19 cellular contexts compared by ENCODE assay signal in the genomic region with DNA sequence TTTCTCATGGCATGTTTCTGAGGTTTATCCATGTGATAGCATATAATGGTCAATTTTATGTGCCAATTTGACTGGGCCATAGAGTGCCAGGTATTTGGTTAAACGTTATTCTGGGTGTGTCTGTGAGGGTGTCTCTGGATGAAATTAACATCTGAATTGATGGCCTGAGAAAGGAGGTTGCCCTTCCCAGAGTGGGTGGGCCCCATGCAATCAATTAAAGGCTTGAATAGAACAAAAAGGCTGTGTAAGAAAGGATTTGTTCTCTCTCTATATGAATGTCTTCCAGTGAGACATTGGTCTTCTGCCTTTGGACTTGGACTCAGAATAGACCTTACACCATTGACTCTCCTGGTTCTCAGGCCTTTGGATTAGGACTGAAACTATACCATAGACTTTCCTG. TPM values are rescaled to one million over a fixed set of nuclear protein-coding genes. Genes with fewer than 3 reads are reported as not detected.
DNase-seq lines count a peak whose midpoint lies in the region; ATAC-seq and TF ChIP-seq lines count a peak whose summit lies in the region.
"Had no signal": no experiment of that assay in that cellular context is flagged by ENCODE, and none has a peak within 500 bp of the region (broad histone marks: within the 10 kb centered on the region; RNA-seq: fewer than 3 reads in every experiment).

No MANE protein-coding gene starts in this region.

- no peak overlapping the region for H3K4me3 ChIP-seq in GM23338
- H3K4me3 ChIP-seq in tibial artery, result no peak overlapping the region
- H3K4me3 ChIP-seq: BLaER1 had no signal

- H3K9me3 Mint-ChIP-seq in GM23338 (no peaks in the 10 kb centered on the region), WTC11 (no peaks in the 10 kb centered on the region), neural crest cell (no peaks in the 10 kb centered on the region)
- H3K9me3 Mint-ChIP-seq: CD8-positive, alpha-beta T cell had no signal

- no peaks in the 10 kb centered on the region for H3F3A ChIP-seq in GM23338 (replicated peaks; ENCODE audit: low read depth)

- H4K20me1 ChIP-seq in GM23338 (replicated peaks; ENCODE audit: insufficient read depth), result no peaks in the 10 kb centered on the region
- H4K20me1 ChIP-seq: BLaER1 had no signal

- H3K4me3 Mint-ChIP-seq in GM23338, result no peak overlapping the region
- no peak overlapping the region for H3K4me3 Mint-ChIP-seq in WTC11
- no peak overlapping the region for H3K4me3 Mint-ChIP-seq in neural crest cell
- H3K4me3 Mint-ChIP-seq: B cell; CD4-positive, CD25-positive, alpha-beta regulatory T cell; CD8-positive, alpha-beta T cell had no signal

- H3K27me3 ChIP-seq in GM23338 (ENCODE audit: insufficient read depth), result no peaks in the 10 kb centered on the region
- H3K27me3 ChIP-seq in tibial artery, result peaks cover 0 to 5% of the 10 kb centered on the region in 2 donors
- H3K27me3 ChIP-seq: BLaER1 had no signal

- H3K27ac ChIP-seq in GM23338 (ENCODE audit: low read depth) (no peak overlapping the region), tibial artery (no peak overlapping the region)
- H3K27ac ChIP-seq: BLaER1, C4-2B had no signal

- H3K36me3 ChIP-seq in GM23338 (ENCODE audit: insufficient read depth) (no peaks in the 10 kb centered on the region), tibial artery (no peaks in the 10 kb centered on the region)
- H3K36me3 ChIP-seq: BLaER1 had no signal

- peaks cover 9% of the 10 kb centered on the region for H3K4me1 Mint-ChIP-seq in GM23338
- H3K4me1 Mint-ChIP-seq in WTC11, result peaks cover 18% of the 10 kb centered on the region
- H3K4me1 Mint-ChIP-seq in neural crest cell, result peaks cover 4% of the 10 kb centered on the region
- H3K4me1 Mint-ChIP-seq: B cell had no signal

- intact Hi-C loops in tibial artery (cut with DNase I; ENCODE audit: low total_unique reads), result no loop called here

- H2AFZ ChIP-seq in GM23338, result peak overlapping the region; percentile 76; the same call in 1 of the 2 replicates

- CTCF ChIA-PET in WTC11 (lab: Charles Lee), result interaction anchor here (0.7 kb wide), 1 partner anchor 57 kb away, joined by 3 read pairs; no protein-coding TSS in a partner anchor

- ATAC-seq in GM23338 (peak; percentile 73), WTC11 (peak; percentile 83)
- ATAC-seq: CD8-positive, alpha-beta T cell had no signal

- peak overlapping the region; percentile 38 for H3K4me2 ChIP-seq in GM23338
- H3K4me2 ChIP-seq: BLaER1 had no signal

- POLR2A ChIA-PET in WTC11 (lab: Charles Lee), result no interaction called here

- peaks cover 10% of the 10 kb centered on the region for H3K4me1 ChIP-seq in GM23338 (ENCODE audit: insufficient read depth)
- no peaks in the 10 kb centered on the region for H3K4me1 ChIP-seq in tibial artery
- H3K4me1 ChIP-seq: BLaER1, Caco-2 had no signal

- DNase-seq in GM23338 (ENCODE audit: low spot score) (peak; percentile 36), NCI-H69 (lab: John Stamatoyannopoulos, UW) (peak; percentile 26), WTC11 (ENCODE audit: low spot score) (no peak), neural crest cell (ENCODE audit: low read depth, low spot score) (no peak), A172 (ENCODE audit: low spot score) (no peak), dedifferentiated amniotic fluid mesenchymal stem cell (ENCODE audit: extremely low spot score) (no peak), tibial artery (no peak)
- DNase-seq in activated CD8-positive, alpha-beta memory T cell treated with anti-CD3 and anti-CD28 coated beads, Interleukin-2, amount 50 U/mL, for 48 hours, result no peak
- DNase-seq: Caco-2; CD8-positive, alpha-beta T cell; DMS153; DND-41; GDM1; GOT3; HCEC 1CT had no signal

- TF ChIP-seq CTCF in GM23338 (conservative IDR thresholded peaks at IDR 0.05; ENCODE audit: low read depth in 2 of 2) (no peak), WTC11 (IDR thresholded peaks at IDR 0.05) (no peak), neural crest cell (conservative IDR thresholded peaks at IDR 0.05) (no peak), tibial artery (IDR thresholded peaks at IDR 0.05) (no peak)

- no peak overlapping the region for H3K27ac Mint-ChIP-seq in GM23338
- H3K27ac Mint-ChIP-seq in WTC11, result no peak overlapping the region
- H3K27ac Mint-ChIP-seq in neural crest cell (ENCODE audit: unreplicated experiment), result peak overlapping the region; percentile 64
- H3K27ac Mint-ChIP-seq: B cell; CD4-positive, CD25-positive, alpha-beta regulatory T cell; CD8-positive, alpha-beta T cell had no signal

- peaks cover 5% of the 10 kb centered on the region; the same call in 1 of the 2 replicates for H3K9me2 ChIP-seq in GM23338 (ENCODE audit: insufficient read depth)

- H3K9me3 ChIP-seq in tibial artery, result no peaks in the 10 kb centered on the region
- H3K9me3 ChIP-seq: BLaER1, Caco-2 had no signal

- H3K79me2 ChIP-seq in GM23338 (replicated peaks; ENCODE audit: insufficient read depth), result no peaks in the 10 kb centered on the region

- H3K36me3 Mint-ChIP-seq in GM23338 (ENCODE audit: low read depth) (no peaks in the 10 kb centered on the region), WTC11 (no peaks in the 10 kb centered on the region), neural crest cell (ENCODE audit: low read depth) (no peaks in the 10 kb centered on the region)
- H3K36me3 Mint-ChIP-seq: CD4-positive, CD25-positive, alpha-beta regulatory T cell; CD8-positive, alpha-beta T cell had no signal

- H3K27me3 Mint-ChIP-seq in GM23338 (ENCODE audit: insufficient read depth, low read depth, poor library complexity) (peaks cover 3% of the 10 kb centered on the region), WTC11 (ENCODE audit: low read depth) (no peaks in the 10 kb centered on the region), neural crest cell (ENCODE audit: low read depth) (peaks cover 5% of the 10 kb centered on the region)

TF ChIP-seq in GM23338, 12 proteins besides CTCF, POLR2A, EP300 and RAD21 (continues in another document):
- TF ChIP-seq CREB1 (CRISPR knock-in tag; IDR thresholded peaks at IDR 0.05; ENCODE audit: low read depth) (no peak), ZNF331 (CRISPR knock-in tag; IDR thresholded peaks at IDR 0.05; ENCODE audit: low read depth) (no peak), ZNF114 (CRISPR knock-in tag; IDR thresholded peaks at IDR 0.05) (no peak), STAT1 (IDR thresholded peaks at IDR 0.05; ENCODE audit: unreplicated experiment) (no peak), JUNB (IDR thresholded peaks at IDR 0.05; ENCODE audit: unreplicated experiment) (no peak), EZH2 (IDR thresholded peaks at IDR 0.05; ENCODE audit: low read depth, unreplicated experiment) (no peak), ETS1 (IDR thresholded peaks at IDR 0.05) (no peak)

TF ChIP-seq in WTC11, 78 proteins besides CTCF, POLR2A, EP300 and RAD21:
- TF ChIP-seq ATF1 (CRISPR knock-in tag; IDR thresholded peaks at IDR 0.05) (no peak), NR2C2 (CRISPR knock-in tag; IDR thresholded peaks at IDR 0.05) (no peak), TEAD4 (CRISPR knock-in tag; IDR thresholded peaks at IDR 0.05) (no peak), ZNF396 (CRISPR knock-in tag; IDR thresholded peaks at IDR 0.05; ENCODE audit: borderline replicate concordance) (no peak), KAT7 (CRISPR knock-in tag; IDR thresholded peaks at IDR 0.05; ENCODE audit: borderline replicate concordance) (no peak), CREM (CRISPR knock-in tag; IDR thresholded peaks at IDR 0.05) (no peak)
- TF ChIP-seq, protein P1, sequence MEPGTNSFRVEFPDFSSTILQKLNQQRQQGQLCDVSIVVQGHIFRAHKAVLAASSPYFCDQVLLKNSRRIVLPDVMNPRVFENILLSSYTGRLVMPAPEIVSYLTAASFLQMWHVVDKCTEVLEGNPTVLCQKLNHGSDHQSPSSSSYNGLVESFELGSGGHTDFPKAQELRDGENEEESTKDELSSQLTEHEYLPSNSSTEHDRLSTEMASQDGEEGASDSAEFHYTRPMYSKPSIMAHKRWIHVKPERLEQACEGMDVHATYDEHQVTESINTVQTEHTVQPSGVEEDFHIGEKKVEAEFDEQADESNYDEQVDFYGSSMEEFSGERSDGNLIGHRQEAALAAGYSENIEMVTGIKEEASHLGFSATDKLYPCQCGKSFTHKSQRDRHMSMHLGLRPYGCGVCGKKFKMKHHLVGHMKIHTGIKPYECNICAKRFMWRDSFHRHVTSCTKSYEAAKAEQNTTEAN (CRISPR knock-in tag; IDR thresholded peaks at IDR 0.05), result no peak

RNA-seq across cellular contexts. Expression of gene SMCO4, which starts 17.3 kb away (rescaled TPM):
- total RNA-seq in GM23338 (2014; rRNA removed; shearing (Covaris generic)), result 21.9 and 49.0 TPM in 2 replicates
- 42.2 and 47.6 TPM in 2 replicates for polyA plus RNA-seq in GM23338 (2016; fragmentation: Nextera tagmentation; extraction: Ambion mirVana)
- total RNA-seq in WTC11 (2021) (42.3 to 50.1 TPM (median 42.9 TPM) in 3 replicates), neural crest cell (23.1 and 25.1 TPM in 2 replicates)
- 6.1 and 12.0 TPM in 2 replicates for total RNA-seq in A172 (2014; rRNA removed; shearing (Covaris generic))

Comparison
In these comparisons a context has a peak if more than half of its experiments do, and no peak if none do; other contexts are left out.
1. DNase-seq: peak in GM23338 (single experiment) and NCI-H69 (single experiment); none in WTC11 (single experiment), neural crest cell (single experiment), activated CD8-positive, alpha-beta memory T cell treated with anti-CD3 and anti-CD28 coated beads, Interleukin-2, amount 50 U/mL, for 48 hours (single experiment), A172 (single experiment), dedifferentiated amniotic fluid mesenchymal stem cell (single experiment) and tibial artery (0 of 2).